ENCODE assay signal across 8 cellular contexts in genomic region chr7:5701085-5701914, GRCh38.
DNase-seq lines count a peak whose midpoint lies in the region; ATAC-seq, FAIRE-seq and TF ChIP-seq lines count a peak whose summit lies in the region.

No MANE protein-coding gene starts in this region.

- no peak for TF ChIP-seq EP300 in K562 (IDR thresholded peaks at IDR 0.05; ENCODE audit: low read length)

- in situ Hi-C loops in Panc1 (cut with HindIII; ENCODE audit: low pct_unique_long_range_greater_than_20kb, low sequenced_read_pairs): no loop called here
- in situ Hi-C loops in K562 (cut with MboI): no loop called here

- no peak overlapping the region for H3K4me3 ChIP-seq in DOHH2 (ENCODE audit: low read length)
- H3K4me3 ChIP-seq in Panc1 (ENCODE audit: low read depth in 2 of 2, low read length in 2 of 2): no peak overlapping the region
- H3K4me3 ChIP-seq in K562: no peak overlapping the region
- no peak overlapping the region for H3K4me3 ChIP-seq in rectal smooth muscle tissue (ENCODE audit: low read length)

- no peak for DNase-seq in Panc1 (ENCODE audit: low read depth, low spot score)
- no peak for DNase-seq in K562 (ENCODE audit: extremely low read depth in 1 of 4, low spot score in 3 of 4)
- no peak for DNase-seq in cerebellum (ENCODE audit: low spot score)
- DNase-seq in cortex of kidney (lab: John Stamatoyannopoulos, UW): no peak
- no peak for DNase-seq in HT-29 (ENCODE audit: low spot score)

- H3K4me2 ChIP-seq in DOHH2 (ENCODE audit: low read length): 0 out of 2 replicates have a peak overlapping the region, but pooled peaks have one; percentile 53
- H3K4me2 ChIP-seq in K562 (ENCODE audit: insufficient read depth, low read length): no peak overlapping the region

- H3K36me3 ChIP-seq in DOHH2 (ENCODE audit: control insufficient read depth, low read length) (peaks cover 30% of the 10 kb centered on the region), Panc1 (ENCODE audit: control insufficient read depth, insufficient read depth, low read length) (peaks cover 12% of the 10 kb centered on the region), K562 (ENCODE audit: control insufficient read depth, insufficient read depth, low read length) (peaks cover 65% of the 10 kb centered on the region), rectal smooth muscle tissue (ENCODE audit: control insufficient read depth, insufficient read depth, low read length) (peaks cover 10% of the 10 kb centered on the region)

- peaks cover 5% of the 10 kb centered on the region; the same call in 1 of the 2 replicates for H3F3A ChIP-seq in DOHH2 (ENCODE audit: control insufficient read depth, insufficient read depth)

- no peak overlapping the region for H3K27ac ChIP-seq in DOHH2 (ENCODE audit: low read depth, low read length)
- H3K27ac ChIP-seq in Panc1 (ENCODE audit: low read length): no peak overlapping the region
- H3K27ac ChIP-seq in K562 (ENCODE audit: extremely low read depth, low read depth, low read length): no peak overlapping the region
- H3K27ac ChIP-seq in rectal smooth muscle tissue (ENCODE audit: low read depth, low read length): peak overlapping the region; percentile 84

- peak; percentile 36; the same call in 1 of the 2 replicates for ATAC-seq in Panc1
- no peak for ATAC-seq in K562
- no peak for ATAC-seq in GM19035 (IDR thresholded peaks at IDR 0.05; ENCODE audit: unreplicated experiment)

- H3K9me3 ChIP-seq in DOHH2 (ENCODE audit: control insufficient read depth, insufficient read depth, low read length) (no peaks in the 10 kb centered on the region), Panc1 (ENCODE audit: control insufficient read depth, insufficient read depth, low read depth, low read length) (no peaks in the 10 kb centered on the region), K562 (replicated peaks; ENCODE audit: control insufficient read depth, insufficient read depth, low read depth, low read length) (no peaks in the 10 kb centered on the region)

- 83% methylated on average over 14 of the region's 14 CpGs for WGBS in K562 (ENCODE audit: insufficient coverage, low coverage, missing lambda C conversion rate)

- TF ChIP-seq POLR2A in K562 (conservative IDR thresholded peaks at IDR 0.05): no peak

- intact Hi-C loops in Panc1 (cut with micrococcal nuclease; ENCODE audit: unreplicated experiment) (no loop called here), K562 (cut with micrococcal nuclease) (loop anchor here (10.0 kb wide), 2 partner anchors 124 to 336 kb away; no protein-coding TSS in a partner anchor)

- no peaks in the 10 kb centered on the region for H3K9me1 ChIP-seq in K562 (ENCODE audit: control insufficient read depth, insufficient read depth, low read length)

- peaks cover 50% of the 10 kb centered on the region for H3K4me1 ChIP-seq in DOHH2 (ENCODE audit: control insufficient read depth, low read length)
- H3K4me1 ChIP-seq in Panc1 (ENCODE audit: control insufficient read depth, insufficient read depth, low read length): no peaks in the 10 kb centered on the region
- peaks cover 4 to 5% of the 10 kb centered on the region in 2 experiments; a peak in 3 of 5 replicates for H3K4me1 ChIP-seq in K562 (replicated peaks in 1 of 2; ENCODE audit: control insufficient read depth in 2 of 2, insufficient read depth in 2 of 2, low read length in 2 of 2)
- peaks cover 57% of the 10 kb centered on the region for H3K4me1 ChIP-seq in rectal smooth muscle tissue (ENCODE audit: control insufficient read depth, insufficient read depth, low read length)

- TF ChIP-seq CTCF in DOHH2 (IDR thresholded peaks at IDR 0.05; ENCODE audit: low read depth, low read length, poor library complexity, severe bottlenecking): no peak
- TF ChIP-seq CTCF in Panc1 (IDR thresholded peaks at IDR 0.05): no peak
- TF ChIP-seq CTCF in K562 (IDR thresholded peaks at IDR 0.05 in 2 of 3, conservative IDR thresholded peaks at IDR 0.05 in 1 of 3; ENCODE audit: insufficient read depth in 2 of 3, low read depth in 1 of 3, low read length in 3 of 3): no peak

- H3K9me2 ChIP-seq in DOHH2 (replicated peaks; ENCODE audit: control insufficient read depth, low read length): no peaks in the 10 kb centered on the region

- CTCF ChIA-PET in Panc1 (lab: Charles Lee): no interaction called here
- CTCF ChIA-PET in K562 (lab: Yijun Ruan, JAX; ENCODE audit: low intra/inter-chr PET ratio): no interaction called here

- H4K20me1 ChIP-seq in DOHH2 (ENCODE audit: control insufficient read depth, insufficient read depth, low read depth, low read length) (peaks cover 8% of the 10 kb centered on the region), K562 (replicated peaks; ENCODE audit: control insufficient read depth, insufficient read depth, low read length) (peaks cover 12% of the 10 kb centered on the region)

- BruUV-seq in Panc1 (replicated peaks; lab: Mats Ljungman, UMichigan) (no TSS peak), K562 (replicated peaks; lab: Mats Ljungman, UMichigan) (no TSS peak)

- no peak for FAIRE-seq in K562 (lab: Jason Lieb, UNC)

- H3K9ac ChIP-seq in K562 (ENCODE audit: insufficient read depth in 1 of 2, low read depth in 2 of 2, low read length in 2 of 2) (no peak overlapping the region), rectal smooth muscle tissue (ENCODE audit: low read length) (no peak overlapping the region)

- no peak for TF ChIP-seq RAD21 in K562 (CRISPR knock-in tag; conservative IDR thresholded peaks at IDR 0.05 in 1 of 2, IDR thresholded peaks at IDR 0.05 in 1 of 2)

- H2AFZ ChIP-seq in K562 (ENCODE audit: low read depth, low read length): no peak overlapping the region

- H3K27me3 ChIP-seq in DOHH2 (ENCODE audit: control insufficient read depth, low read length) (no peaks in the 10 kb centered on the region), Panc1 (ENCODE audit: control insufficient read depth, insufficient read depth, low read length) (no peaks in the 10 kb centered on the region), K562 (ENCODE audit: control insufficient read depth in 2 of 2, insufficient read depth in 2 of 2, low read length in 2 of 2) (no peaks in the 10 kb centered on the region), rectal smooth muscle tissue (ENCODE audit: control insufficient read depth, insufficient read depth, low read length) (no peaks in the 10 kb centered on the region)

- POLR2A ChIA-PET in Panc1 (lab: Charles Lee): no interaction called here
- POLR2A ChIA-PET in K562 (lab: Yijun Ruan, JAX): interaction anchor here (0.6 to 1.1 kb wide), 2 partner anchors 23 to 52 kb away, joined by 3 read pairs; no protein-coding TSS in a partner anchor

- no peaks in the 10 kb centered on the region for H3K79me2 ChIP-seq in DOHH2 (ENCODE audit: control insufficient read depth, low read length)
- no peaks in the 10 kb centered on the region for H3K79me2 ChIP-seq in K562 (ENCODE audit: control insufficient read depth, insufficient read depth, low read length)

TF ChIP-seq in K562, 482 proteins besides CTCF, POLR2A, EP300 and RAD21:
- no peak for TF ChIP-seq ARID2 (IDR thresholded peaks at IDR 0.05)
- TF ChIP-seq PRDM10 (IDR thresholded peaks at IDR 0.05; ENCODE audit: partially characterized antibody): peak; percentile 62
- peak; percentile 52 for TF ChIP-seq ATF3 (IDR thresholded peaks at IDR 0.05)
- TF ChIP-seq ATF3 (CRISPR knock-in tag; conservative IDR thresholded peaks at IDR 0.05): no peak
- peak; percentile 24; the same call in 1 of the 2 replicates for TF ChIP-seq JUND (IDR thresholded peaks at IDR 0.05; ENCODE audit: borderline replicate concordance, low read depth, low read length)
- no peak for TF ChIP-seq JUND (tag; IDR thresholded peaks at IDR 0.05; ENCODE audit: borderline replicate concordance, low read depth, low read length)
- TF ChIP-seq TAF9B (IDR thresholded peaks at IDR 0.05; ENCODE audit: partially characterized antibody): no peak
